ENCODE assay signal across 21 cellular contexts in genomic region chr6:10048370-10049297, GRCh38.
DNase-seq lines count a peak whose midpoint lies in the region; ATAC-seq and TF ChIP-seq lines count a peak whose summit lies in the region.
"Had no signal": no experiment of that assay in that cellular context is flagged by ENCODE, and none has a peak within 500 bp of the region (broad histone marks: within the 10 kb centered on the region; RNA-seq: fewer than 3 reads in every experiment).

No MANE protein-coding gene starts in this region.

- no peaks in the 10 kb centered on the region for H3F3A ChIP-seq in PC-3 (ENCODE audit: low read length, unreplicated experiment)

- no peak overlapping the region for H3K18ac ChIP-seq in mesendoderm (ENCODE audit: low read length)

- H3K4me1 ChIP-seq in PC-3 (ENCODE audit: insufficient read depth, low read length) (no peaks in the 10 kb centered on the region), mesendoderm (ENCODE audit: control insufficient read depth, low read depth, low read length) (no peaks in the 10 kb centered on the region), breast epithelium (no peaks in the 10 kb centered on the region)
- H3K4me1 ChIP-seq: BLaER1 treated with 17β-estradiol and CSF1 and Interleukin-3, amounts not matched to agents 10 nM and 100 nM had no signal

- no peak overlapping the region for H2BK5ac ChIP-seq in mesendoderm (ENCODE audit: low read length)

- H3K4me2 ChIP-seq in PC-3 (ENCODE audit: low read length): no peak overlapping the region
- H3K4me2 ChIP-seq in mesendoderm (ENCODE audit: low read length): no peak overlapping the region
- H3K4me2 ChIP-seq: BLaER1 treated with 17β-estradiol and CSF1 and Interleukin-3, amounts not matched to agents 10 nM and 100 nM had no signal

- H3K36me3 ChIP-seq in PC-3 (ENCODE audit: low read depth, low read length): no peaks in the 10 kb centered on the region
- no peaks in the 10 kb centered on the region for H3K36me3 ChIP-seq in mesendoderm (ENCODE audit: control insufficient read depth, insufficient read depth, low read length)
- H3K36me3 ChIP-seq in breast epithelium: no peaks in the 10 kb centered on the region
- H3K36me3 ChIP-seq: BLaER1 treated with 17β-estradiol and CSF1 and Interleukin-3, amounts not matched to agents 10 nM and 100 nM had no signal

- no peak overlapping the region for H4K8ac ChIP-seq in mesendoderm (ENCODE audit: low read depth, low read length)

- no peaks in the 10 kb centered on the region for H3K79me1 ChIP-seq in mesendoderm (ENCODE audit: low read length)

- no peak overlapping the region for H2AFZ ChIP-seq in PC-3 (ENCODE audit: low read length)

- POLR2A ChIA-PET in PC-3 (lab: Charles Lee; ENCODE audit: unreplicated experiment): no interaction called here

- H3K27me3 ChIP-seq in PC-3 (ENCODE audit: low read length): no peaks in the 10 kb centered on the region
- H3K27me3 ChIP-seq in mesendoderm (ENCODE audit: insufficient read depth, low read length, poor library complexity): no peaks in the 10 kb centered on the region
- no peaks in the 10 kb centered on the region for H3K27me3 ChIP-seq in breast epithelium
- H3K27me3 ChIP-seq: BLaER1 treated with 17β-estradiol and CSF1 and Interleukin-3, amounts not matched to agents 10 nM and 100 nM had no signal

- H3K4ac ChIP-seq in mesendoderm (ENCODE audit: low read depth, low read length): no peak overlapping the region

- no CpG with 5 or more reads among the region's 6 CpGs for WGBS in mesendoderm (ENCODE audit: extremely low coverage, insufficient coverage, low lambda C conversion rate)

- no peak for TF ChIP-seq POLR2A in breast epithelium (IDR thresholded peaks at IDR 0.05)

- ATAC-seq in PC-3: no peak
- ATAC-seq in HG02678 (IDR thresholded peaks at IDR 0.05; ENCODE audit: unreplicated experiment): no peak

- H3K27ac ChIP-seq in PC-3 (ENCODE audit: low read length) (no peak overlapping the region), mesendoderm (ENCODE audit: low read depth, low read length) (no peak overlapping the region), breast epithelium (no peak overlapping the region)
- H3K27ac ChIP-seq: BLaER1 treated with 17β-estradiol and CSF1 and Interleukin-3, amounts not matched to agents 10 nM and 100 nM had no signal

- H2AK5ac ChIP-seq in mesendoderm (ENCODE audit: low read length): no peak overlapping the region

- no peaks in the 10 kb centered on the region for H4K20me1 ChIP-seq in PC-3 (ENCODE audit: low read length)
- H4K20me1 ChIP-seq: BLaER1 treated with 17β-estradiol and CSF1 and Interleukin-3, amounts not matched to agents 10 nM and 100 nM had no signal

- H3K9ac ChIP-seq in PC-3 (ENCODE audit: low read length) (no peak overlapping the region), mesendoderm (ENCODE audit: low read length) (no peak overlapping the region)
- H3K9ac ChIP-seq: BLaER1 treated with 17β-estradiol and CSF1 and Interleukin-3, amounts not matched to agents 10 nM and 100 nM had no signal

- no peaks in the 10 kb centered on the region for H3K9me2 ChIP-seq in PC-3 (replicated peaks; ENCODE audit: low read length)

- 0 out of 2 replicates have a peak, but pooled peaks cover 4% of the 10 kb centered on the region for H3K9me3 ChIP-seq in PC-3 (ENCODE audit: low read length)
- peaks cover 0 to 7% of the 10 kb centered on the region in 2 donors for H3K9me3 ChIP-seq in breast epithelium

- no peak overlapping the region for H3K56ac ChIP-seq in mesendoderm (ENCODE audit: low read length)

- H4K5ac ChIP-seq in mesendoderm (ENCODE audit: low read length): no peak overlapping the region

- no peak for TF ChIP-seq CTCF in PC-3 (conservative IDR thresholded peaks at IDR 0.05; ENCODE audit: low read depth, low read length)
- no peak for TF ChIP-seq CTCF in breast epithelium (IDR thresholded peaks at IDR 0.05)

- CTCF ChIA-PET in PC-3 (lab: Charles Lee): no interaction called here

- intact Hi-C loops in PC-3 (cut with micrococcal nuclease) (no loop called here), breast epithelium (cut with DNase I; ENCODE audit: low total_unique reads) (no loop called here)

- H3K79me2 ChIP-seq in PC-3 (ENCODE audit: low read length): no peaks in the 10 kb centered on the region
- H3K79me2 ChIP-seq in mesendoderm (ENCODE audit: control insufficient read depth, insufficient read depth, low read length): no peaks in the 10 kb centered on the region

- BruUV-seq in PC-3 (replicated peaks; lab: Mats Ljungman, UMichigan): no TSS peak

- H3K4me3 ChIP-seq in PC-3 (ENCODE audit: low read length): no peak overlapping the region
- no peak overlapping the region for H3K4me3 ChIP-seq in mesendoderm (ENCODE audit: low read length)
- no peak overlapping the region for H3K4me3 ChIP-seq in breast epithelium
- H3K4me3 ChIP-seq: BLaER1 treated with 17β-estradiol and CSF1 and Interleukin-3, amounts not matched to agents 10 nM and 100 nM had no signal

- no peak overlapping the region for H2BK15ac ChIP-seq in mesendoderm (replicated peaks; ENCODE audit: low read depth)

- no peak overlapping the region for H2BK120ac ChIP-seq in mesendoderm (ENCODE audit: low read depth, low read length)

- peak; percentile 18 for DNase-seq in ELR (ENCODE audit: low read depth)
- DNase-seq in PC-3: peak; percentile 20
- peak; percentile 31 for DNase-seq in mesendoderm
- DNase-seq in stimulated activated CD4-positive, alpha-beta T cell treated with anti-CD3 and anti-CD28 coated beads, Interleukin-2, amount 100 ng/mL, for 24 hours: no peak
- no peak for DNase-seq in activated CD8-positive, alpha-beta memory T cell treated with anti-CD3 and anti-CD28 coated beads, Interleukin-2, amount 50 U/mL, for 48 hours
- DNase-seq in breast epithelium (ENCODE audit: low spot score in 2 of 2): no peak
- DNase-seq: ACHN; CD4-positive, alpha-beta memory T cell; DMS153; GOT3; Karpas-422; MV-4-11; NCI-H1694; NCI-H2081 treated with DMSO at 0.1 percent for 48 hours; NCI-H2171 treated with DMSO at 0.1 percent for 48 hours; NCI-H446; NCI-H526; RPMI8226; SHP77 had no signal

- no peak overlapping the region for H3K23ac ChIP-seq in mesendoderm (ENCODE audit: low read length)

Comparison
In these comparisons a context has a peak if more than half of its experiments do, and no peak if none do; other contexts are left out.
1. DNase-seq: peak in ELR (single experiment), PC-3 (single experiment) and mesendoderm (single experiment); none in stimulated activated CD4-positive, alpha-beta T cell treated with anti-CD3 and anti-CD28 coated beads, Interleukin-2, amount 100 ng/mL, for 24 hours (0 of 2), activated CD8-positive, alpha-beta memory T cell treated with anti-CD3 and anti-CD28 coated beads, Interleukin-2, amount 50 U/mL, for 48 hours (single experiment) and breast epithelium (0 of 2).